ENCODE assay signal across 8 cellular contexts in the genomic region with DNA sequence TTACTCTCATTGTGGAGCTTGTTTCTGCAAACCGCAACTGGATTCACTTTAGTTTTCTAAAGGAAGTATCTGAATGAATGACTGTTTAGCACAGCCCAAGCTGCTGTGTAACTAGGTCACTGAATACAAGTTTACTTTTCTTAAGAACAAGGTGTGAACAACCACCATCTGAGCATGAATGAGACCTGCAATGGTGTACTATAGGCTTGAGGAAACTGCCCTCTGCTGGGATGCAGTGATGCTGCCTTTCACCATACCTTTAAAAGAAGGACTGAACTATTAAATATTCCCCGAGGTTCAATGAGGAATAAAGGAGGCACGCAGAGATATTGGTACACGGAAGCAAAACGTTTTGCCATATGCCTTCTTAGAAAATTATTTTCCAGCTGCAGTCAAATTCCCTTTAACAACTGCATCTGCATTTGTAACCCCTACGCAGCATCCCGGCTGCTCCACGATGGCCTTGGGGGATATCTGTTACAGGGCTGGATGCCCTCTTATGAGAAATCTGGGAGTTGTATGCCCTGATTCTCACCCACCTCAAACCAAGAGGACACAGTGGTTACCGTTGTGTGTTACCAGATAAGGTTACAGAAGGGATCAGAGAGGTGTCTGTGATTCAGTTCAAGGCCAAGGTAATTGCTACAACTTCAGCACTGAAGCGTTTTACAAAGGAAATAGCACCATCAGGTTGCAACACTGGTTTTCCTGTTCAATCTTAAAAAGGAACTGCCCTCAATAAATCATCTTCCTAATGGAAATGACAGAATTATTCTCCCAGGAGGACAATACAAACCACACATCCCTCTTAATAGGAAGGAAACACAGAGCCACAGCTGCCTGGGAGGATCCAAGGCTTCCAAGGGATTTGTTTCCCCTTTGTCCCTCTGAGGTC.
DNase-seq lines count a peak whose midpoint lies in the region; ATAC-seq and TF ChIP-seq lines count a peak whose summit lies in the region.

No MANE protein-coding gene starts in this region.

- peaks cover 22 to 27% of the 10 kb centered on the region in 2 donors for H3K4me1 Mint-ChIP-seq in natural killer cell

- H3K36me3 Mint-ChIP-seq in natural killer cell = no peaks in the 10 kb centered on the region

- H3K9ac ChIP-seq in Karpas-422 (ENCODE audit: low read length) = no peak overlapping the region

- H3K79me2 ChIP-seq in Karpas-422 (ENCODE audit: low read length) = no peaks in the 10 kb centered on the region

- H3K27ac Mint-ChIP-seq in natural killer cell = peak overlapping the region in 1 of 2 donors; percentile 49

- intact Hi-C loops in dorsolateral prefrontal cortex (cut with DNase I) = no loop called here
- intact Hi-C loops in natural killer cell (cut with micrococcal nuclease) = loop anchor here (2.0 to 5.0 kb wide), 2 partner anchors 269 to 1675 kb away; partner anchors contain the start of gene ADAMTS1

- 0 out of 2 replicates have a peak overlapping the region, but pooled peaks have one; percentile 66 for H2AFZ ChIP-seq in Karpas-422 (ENCODE audit: low read length)

- peak in 45 of 56 donors; percentile 8 to 50 (median 30) for TF ChIP-seq CTCF in dorsolateral prefrontal cortex (IDR thresholded peaks at IDR 0.05 in 54 of 56, conservative IDR thresholded peaks at IDR 0.05 in 2 of 56; ENCODE audit: low read depth in 1 of 56, partially characterized antibody in 56 of 56)
- peak; percentile 39 for TF ChIP-seq CTCF in natural killer cell (IDR thresholded peaks at IDR 0.05)

- peak; percentile 87 to 92 (median 89) for ATAC-seq in natural killer cell
- ATAC-seq in HG03139 (IDR thresholded peaks at IDR 0.05; ENCODE audit: unreplicated experiment) = no peak

- no peak overlapping the region for H3K4me2 ChIP-seq in Karpas-422 (ENCODE audit: low read depth, low read length, poor library complexity, severe bottlenecking)

- no peaks in the 10 kb centered on the region for H4K20me1 ChIP-seq in Karpas-422 (ENCODE audit: insufficient read depth, low read depth, low read length)

- H3K9me2 ChIP-seq in Karpas-422 (replicated peaks; ENCODE audit: insufficient read depth, low read length) = no peaks in the 10 kb centered on the region

- H3K9me3 ChIP-seq in Karpas-422 (ENCODE audit: low read length) = no peaks in the 10 kb centered on the region

- 0 out of 2 replicates have a peak overlapping the region, but pooled peaks have one; percentile 19 for H3K27ac ChIP-seq in Karpas-422 (ENCODE audit: low read length)
- peak overlapping the region in 4 of 59 donors; percentile 5 to 43 (median 9) for H3K27ac ChIP-seq in dorsolateral prefrontal cortex

- DNase-seq in GDM1 (lab: John Stamatoyannopoulos, UW) = peak; percentile 7
- DNase-seq in Karpas-422 = peak; percentile 85
- DNase-seq in dorsolateral prefrontal cortex = peak in 1 of 10 donors; percentile 46
- DNase-seq in natural killer cell = no peak
- no peak for DNase-seq in DMS153 treated with DMSO at 0.1 percent for 48 hours (lab: John Stamatoyannopoulos, UW; ENCODE audit: unreplicated experiment)
- DNase-seq in hepatic stellate cell (ENCODE audit: low spot score) = no peak
- DNase-seq in NCI-H510A treated with DMSO at 0.1 percent for 48 hours (lab: John Stamatoyannopoulos, UW) = no peak

- no peaks in the 10 kb centered on the region for H3K9me3 Mint-ChIP-seq in natural killer cell

- H3K4me3 ChIP-seq in Karpas-422 (ENCODE audit: low read length) (no peak overlapping the region), dorsolateral prefrontal cortex (no peak overlapping the region)

- H3K4me3 Mint-ChIP-seq in natural killer cell = peak overlapping the region; percentile 17

- peaks cover 27% of the 10 kb centered on the region for H3K4me1 ChIP-seq in Karpas-422 (ENCODE audit: low read length)

- H3K27me3 ChIP-seq in Karpas-422 (ENCODE audit: low read length) = no peaks in the 10 kb centered on the region
- H3K27me3 ChIP-seq in dorsolateral prefrontal cortex = no peaks in the 10 kb centered on the region

- H3K36me3 ChIP-seq in Karpas-422 (ENCODE audit: insufficient read depth, low read length) = no peaks in the 10 kb centered on the region

- no peaks in the 10 kb centered on the region for H3K27me3 Mint-ChIP-seq in natural killer cell (ENCODE audit: low read depth in 2 of 2)

Comparison
In these comparisons a context has a peak if more than half of its experiments do, and no peak if none do; other contexts are left out.
1. DNase-seq: peak in GDM1 (single experiment) and Karpas-422 (single experiment); none in natural killer cell (single experiment), DMS153 treated with DMSO at 0.1 percent for 48 hours (single experiment), hepatic stellate cell (single experiment) and NCI-H510A treated with DMSO at 0.1 percent for 48 hours (single experiment).